8 cellular contexts compared by ENCODE assay signal in genomic region chr9:130689937-130690700, GRCh38. TPM values are rescaled to one million over a fixed set of nuclear protein-coding genes. Genes with fewer than 3 reads are reported as not detected.
DNase-seq lines count a peak whose midpoint lies in the region; ATAC-seq and TF ChIP-seq lines count a peak whose summit lies in the region.

No MANE protein-coding gene starts in this region.

- no peaks in the 10 kb centered on the region for H3K9me3 ChIP-seq in osteoblast (ENCODE audit: low read depth, low read length)

- H3K27ac ChIP-seq in foreskin keratinocyte (no peak overlapping the region), osteoblast (ENCODE audit: low read depth, low read length) (peak overlapping the region; percentile 62)

- ATAC-seq in foreskin keratinocyte = peak; percentile 55
- no peak for ATAC-seq in GM19351 (IDR thresholded peaks at IDR 0.05; ENCODE audit: unreplicated experiment)
- ATAC-seq in activated CD8-positive, alpha-beta T cell treated with anti-CD3 and anti-CD28 coated beads for 36 hours = no peak

- H3K27ac Mint-ChIP-seq in activated CD8-positive, alpha-beta T cell treated with anti-CD3 and anti-CD28 coated beads for 36 hours = no peak overlapping the region

- peak overlapping the region; percentile 74 for H3K4me3 ChIP-seq in osteoblast (ENCODE audit: insufficient read depth, low read length)

- DNase-seq in ELF-1 (ENCODE audit: low read depth, low spot score) = peak; percentile 87
- peak; percentile 97 for DNase-seq in NAMALWA (ENCODE audit: low spot score)
- peak; percentile 95 for DNase-seq in SW480 (ENCODE audit: low spot score)
- peak; percentile 89 to 92 for DNase-seq in foreskin keratinocyte
- DNase-seq in osteoblast (ENCODE audit: insufficient read length, low spot score, missing footprints) = peak; percentile 92
- no peak for DNase-seq in activated CD8-positive, alpha-beta T cell treated with anti-CD3 and anti-CD28 coated beads for 36 hours
- no peak for DNase-seq in SKM-1 treated with dmso at 0.1 percent for 144 hours (lab: John Stamatoyannopoulos, UW; ENCODE audit: unreplicated experiment)

- no peak for TF ChIP-seq CTCF in foreskin keratinocyte (conservative IDR thresholded peaks at IDR 0.05)
- TF ChIP-seq CTCF in osteoblast (IDR thresholded peaks at IDR 0.05; ENCODE audit: extremely low read depth, low read depth, low read length) = no peak
- TF ChIP-seq CTCF in activated CD8-positive, alpha-beta T cell treated with anti-CD3 and anti-CD28 coated beads for 36 hours (IDR thresholded peaks at IDR 0.05) = no peak

- peaks cover 9% of the 10 kb centered on the region for H3K36me3 Mint-ChIP-seq in activated CD8-positive, alpha-beta T cell treated with anti-CD3 and anti-CD28 coated beads for 36 hours (ENCODE audit: low read depth)

- peaks cover 13% of the 10 kb centered on the region for H3K4me1 Mint-ChIP-seq in activated CD8-positive, alpha-beta T cell treated with anti-CD3 and anti-CD28 coated beads for 36 hours (ENCODE audit: low read depth)

- no peaks in the 10 kb centered on the region for H4K20me1 ChIP-seq in osteoblast (ENCODE audit: insufficient read depth, low read length)

- H3K79me2 ChIP-seq in osteoblast (ENCODE audit: insufficient read depth, low read length) = peaks cover 16% of the 10 kb centered on the region

- H2AFZ ChIP-seq in osteoblast (ENCODE audit: low read length) = peak overlapping the region; percentile 83

- H3K4me1 ChIP-seq in foreskin keratinocyte = no peaks in the 10 kb centered on the region
- peaks cover 22% of the 10 kb centered on the region for H3K4me1 ChIP-seq in osteoblast (ENCODE audit: insufficient read depth, low read length)

- H3K9me3 Mint-ChIP-seq in activated CD8-positive, alpha-beta T cell treated with anti-CD3 and anti-CD28 coated beads for 36 hours = peaks cover 6% of the 10 kb centered on the region

- intact Hi-C loops in activated CD8-positive, alpha-beta T cell treated with anti-CD3 and anti-CD28 coated beads for 36 hours (cut with micrococcal nuclease) = no loop called here

- H3K36me3 ChIP-seq in osteoblast (ENCODE audit: insufficient read depth, low read length) = no peaks in the 10 kb centered on the region

- H3K4me3 Mint-ChIP-seq in activated CD8-positive, alpha-beta T cell treated with anti-CD3 and anti-CD28 coated beads for 36 hours = no peak overlapping the region

- CTCF ChIA-PET in activated CD8-positive, alpha-beta T cell treated with anti-CD3 and anti-CD28 coated beads for 36 hours (lab: Charles Lee) = interaction anchor here (1.5 to 3.5 kb wide), 4 partner anchors 8 to 230 kb away, joined by 5 to 24 read pairs (median 9); no protein-coding TSS in a partner anchor

- H3K27me3 ChIP-seq in foreskin keratinocyte (no peaks in the 10 kb centered on the region), osteoblast (ENCODE audit: insufficient read depth, low read length) (no peaks in the 10 kb centered on the region)

- peaks cover 4% of the 10 kb centered on the region for H3K27me3 Mint-ChIP-seq in activated CD8-positive, alpha-beta T cell treated with anti-CD3 and anti-CD28 coated beads for 36 hours

- peak overlapping the region; percentile 84 for H3K4me2 ChIP-seq in osteoblast (ENCODE audit: insufficient read depth, low read length)

- POLR2A ChIA-PET in activated CD8-positive, alpha-beta T cell treated with anti-CD3 and anti-CD28 coated beads for 36 hours (lab: Charles Lee) = interaction anchor here (1.1 kb wide), 1 partner anchor 11 kb away, joined by 3 read pairs; no protein-coding TSS in a partner anchor

RNA-seq across cellular contexts. Expression of gene EXOSC2, which starts 3.5 kb away (rescaled TPM):
- total RNA-seq in foreskin keratinocyte = 45.6 and 54.7 TPM in 2 replicates
- 32.3 and 38.5 TPM in 2 replicates for polyA plus RNA-seq in foreskin keratinocyte
- 18.6 and 22.1 TPM in 2 replicates for total RNA-seq in osteoblast
- 10 to 100 TPM; 82.1 to 82.5 TPM for total RNA-seq in activated CD8-positive, alpha-beta T cell treated with anti-CD3 and anti-CD28 coated beads for 36 hours

RNA-seq across cellular contexts. Expression of gene PRDM12, which starts 25.7 kb away (rescaled TPM):
- total RNA-seq in foreskin keratinocyte (not detected in 2 replicates), osteoblast (not detected in 2 replicates)
- 0.02 TPM in 1 of 2 replicates, not detected in the other for polyA plus RNA-seq in foreskin keratinocyte
- under 1 TPM in 1 of 2 experiments, not detected in 1; 0.14 TPM for total RNA-seq in activated CD8-positive, alpha-beta T cell treated with anti-CD3 and anti-CD28 coated beads for 36 hours

Comparison
In these comparisons a context has a peak if more than half of its experiments do, and no peak if none do; other contexts are left out.
1. DNase-seq: peak in ELF-1 (single experiment), NAMALWA (single experiment), SW480 (single experiment), foreskin keratinocyte (2 of 2) and osteoblast (single experiment); none in activated CD8-positive, alpha-beta T cell treated with anti-CD3 and anti-CD28 coated beads for 36 hours (single experiment) and SKM-1 treated with dmso at 0.1 percent for 144 hours (single experiment).